ENCODE assay signal across 7 cellular contexts in genomic region chr15:59373215-59373614, GRCh38. TPM values are rescaled to one million over a fixed set of nuclear protein-coding genes. Genes with fewer than 3 reads are reported as not detected.
DNase-seq lines count a peak whose midpoint lies in the region; ATAC-seq and TF ChIP-seq lines count a peak whose summit lies in the region.

No MANE protein-coding gene starts in this region.

- no peak overlapping the region for H3K27ac Mint-ChIP-seq in activated T-helper 2 cell treated with anti-CD3 and anti-CD28 coated beads, Interferon-gamma antibody, Interleukin-2, Interleukin-4, amounts not matched to agents 10 μg/mL and 5 μg/mL and 100 μg/mL, durations not matched to agents 14 hours and 24 hours and 36 hours
- H3K27ac Mint-ChIP-seq in immature natural killer cell: peak overlapping the region in 2 of 6 donors; percentile 28 to 80
- H3K27ac Mint-ChIP-seq in stimulated activated naive B cell treated with anti-CD40 and anti-IgM and Interleukin-4, amounts not matched to agents 10 μg/mL and 1 μg/mL and 100 μg/mL, for 72 hours: peak overlapping the region; percentile 95

- DNase-seq in HFF-Myc (ENCODE audit: extremely low read depth, low read depth) (no peak), immature natural killer cell (no peak), occipital lobe (lab: John Stamatoyannopoulos, UW) (no peak), activated gamma-delta T cell treated with Interleukin-2 at 50 U/mL for 16 hours (no peak)
- DNase-seq in activated T-helper 2 cell treated with anti-CD3 and anti-CD28 coated beads, Interferon-gamma antibody, Interleukin-2, Interleukin-4, amounts not matched to agents 10 μg/mL and 5 μg/mL and 100 μg/mL, durations not matched to agents 14 hours and 24 hours and 36 hours (ENCODE audit: low spot score): no peak
- no peak for DNase-seq in stimulated activated naive B cell treated with anti-CD40 and anti-IgM and Interleukin-4, amounts not matched to agents 10 μg/mL and 1 μg/mL and 100 μg/mL, for 72 hours

- intact Hi-C loops in activated T-helper 2 cell treated with anti-CD3 and anti-CD28 coated beads, Interferon-gamma antibody, Interleukin-2, Interleukin-4, amounts not matched to agents 10 μg/mL and 5 μg/mL and 100 μg/mL, durations not matched to agents 14 hours and 24 hours and 36 hours (cut with micrococcal nuclease): loop anchor here (5.0 to 10.0 kb wide), 3 partner anchors 116 to 196 kb away; no protein-coding TSS in a partner anchor

- H3K4me1 Mint-ChIP-seq in activated T-helper 2 cell treated with anti-CD3 and anti-CD28 coated beads, Interferon-gamma antibody, Interleukin-2, Interleukin-4, amounts not matched to agents 10 μg/mL and 5 μg/mL and 100 μg/mL, durations not matched to agents 14 hours and 24 hours and 36 hours (ENCODE audit: low read depth): peaks cover 31% of the 10 kb centered on the region
- H3K4me1 Mint-ChIP-seq in immature natural killer cell: peaks cover 24% of the 10 kb centered on the region in 2 donors
- H3K4me1 Mint-ChIP-seq in stimulated activated naive B cell treated with anti-CD40 and anti-IgM and Interleukin-4, amounts not matched to agents 10 μg/mL and 1 μg/mL and 100 μg/mL, for 72 hours: peaks cover 26 to 75% of the 10 kb centered on the region in 2 donors

- peaks cover 15% of the 10 kb centered on the region for H3K36me3 Mint-ChIP-seq in activated T-helper 2 cell treated with anti-CD3 and anti-CD28 coated beads, Interferon-gamma antibody, Interleukin-2, Interleukin-4, amounts not matched to agents 10 μg/mL and 5 μg/mL and 100 μg/mL, durations not matched to agents 14 hours and 24 hours and 36 hours (ENCODE audit: low read depth)
- H3K36me3 Mint-ChIP-seq in immature natural killer cell: no peaks in the 10 kb centered on the region
- H3K36me3 Mint-ChIP-seq in stimulated activated naive B cell treated with anti-CD40 and anti-IgM and Interleukin-4, amounts not matched to agents 10 μg/mL and 1 μg/mL and 100 μg/mL, for 72 hours: peaks cover 14 to 32% of the 10 kb centered on the region in 2 donors

- peaks cover 39% of the 10 kb centered on the region for H3K27me3 Mint-ChIP-seq in activated T-helper 2 cell treated with anti-CD3 and anti-CD28 coated beads, Interferon-gamma antibody, Interleukin-2, Interleukin-4, amounts not matched to agents 10 μg/mL and 5 μg/mL and 100 μg/mL, durations not matched to agents 14 hours and 24 hours and 36 hours (ENCODE audit: low read depth)
- peaks cover 19 to 26% (median 20%) of the 10 kb centered on the region in 3 donors for H3K27me3 Mint-ChIP-seq in immature natural killer cell (ENCODE audit: low read depth in 3 of 3)
- H3K27me3 Mint-ChIP-seq in stimulated activated naive B cell treated with anti-CD40 and anti-IgM and Interleukin-4, amounts not matched to agents 10 μg/mL and 1 μg/mL and 100 μg/mL, for 72 hours: no peaks in the 10 kb centered on the region

- H3K9me3 Mint-ChIP-seq in activated T-helper 2 cell treated with anti-CD3 and anti-CD28 coated beads, Interferon-gamma antibody, Interleukin-2, Interleukin-4, amounts not matched to agents 10 μg/mL and 5 μg/mL and 100 μg/mL, durations not matched to agents 14 hours and 24 hours and 36 hours: no peaks in the 10 kb centered on the region
- peaks cover 0 to 1% (median 0%) of the 10 kb centered on the region in 6 donors for H3K9me3 Mint-ChIP-seq in immature natural killer cell
- H3K9me3 Mint-ChIP-seq in stimulated activated naive B cell treated with anti-CD40 and anti-IgM and Interleukin-4, amounts not matched to agents 10 μg/mL and 1 μg/mL and 100 μg/mL, for 72 hours: no peaks in the 10 kb centered on the region

- H3K4me3 ChIP-seq in HFF-Myc (replicated peaks; ENCODE audit: low read depth, low read length): peak overlapping the region; percentile 93

- TF ChIP-seq CTCF in HFF-Myc (IDR thresholded peaks at IDR 0.05; ENCODE audit: low read depth, low read length, missing control alignments): no peak

- ATAC-seq in stimulated activated naive B cell treated with anti-CD40 and anti-IgM and Interleukin-4, amounts not matched to agents 10 μg/mL and 1 μg/mL and 100 μg/mL, for 72 hours (replicated peaks): no peak
- ATAC-seq in HG03571 (IDR thresholded peaks at IDR 0.05; ENCODE audit: unreplicated experiment): no peak

- peak overlapping the region; percentile 93 for H3K4me3 Mint-ChIP-seq in activated T-helper 2 cell treated with anti-CD3 and anti-CD28 coated beads, Interferon-gamma antibody, Interleukin-2, Interleukin-4, amounts not matched to agents 10 μg/mL and 5 μg/mL and 100 μg/mL, durations not matched to agents 14 hours and 24 hours and 36 hours (ENCODE audit: low read depth)
- H3K4me3 Mint-ChIP-seq in immature natural killer cell: peak overlapping the region; percentile 89 to 95 (median 93)
- peak overlapping the region; percentile 92 to 94 for H3K4me3 Mint-ChIP-seq in stimulated activated naive B cell treated with anti-CD40 and anti-IgM and Interleukin-4, amounts not matched to agents 10 μg/mL and 1 μg/mL and 100 μg/mL, for 72 hours

RNA-seq across cellular contexts. Expression of gene MYO1E, which starts 0.5 kb away (rescaled TPM):
- 71.3 and 72.7 TPM in 2 replicates for total RNA-seq in activated T-helper 2 cell treated with anti-CD3 and anti-CD28 coated beads, Interferon-gamma antibody, Interleukin-2, Interleukin-4, amounts not matched to agents 10 μg/mL and 5 μg/mL and 100 μg/mL, durations not matched to agents 14 hours and 24 hours and 36 hours
- 10 to 100 TPM in 1 of 3 donors, 1 to 10 TPM in 2; 4.7 to 15.4 (median 7.1) TPM for polyA plus RNA-seq in immature natural killer cell
- total RNA-seq in occipital lobe: 31.2 TPM
